ENCODE assay signal across 9 cellular contexts in the genomic region with DNA sequence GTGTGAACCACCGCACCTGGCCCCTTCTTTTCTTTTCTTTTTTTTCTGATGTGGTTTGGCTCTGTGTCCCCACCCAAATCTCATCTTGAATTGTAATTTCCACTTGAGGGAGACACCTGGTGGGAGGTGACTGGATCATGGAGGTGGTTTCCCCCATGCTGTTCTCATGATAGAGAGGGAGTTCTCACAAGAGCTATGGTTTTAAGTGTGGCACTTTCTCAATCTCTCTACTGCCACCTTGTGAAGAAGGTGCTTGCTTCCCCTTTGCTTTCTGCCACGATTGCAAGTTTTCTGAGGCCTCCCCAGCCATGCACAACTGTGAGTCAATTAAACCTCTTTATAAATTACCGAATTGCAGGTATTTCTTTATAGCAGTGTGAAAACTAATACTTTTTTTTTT. TPM values are rescaled to one million over a fixed set of nuclear protein-coding genes. Genes with fewer than 3 reads are reported as not detected.
DNase-seq lines count a peak whose midpoint lies in the region; ATAC-seq, FAIRE-seq and TF ChIP-seq lines count a peak whose summit lies in the region.
"Had no signal": no experiment of that assay in that cellular context is flagged by ENCODE, and none has a peak within 500 bp of the region (broad histone marks: within the 10 kb centered on the region; RNA-seq: fewer than 3 reads in every experiment).

No MANE protein-coding gene starts in this region.

- no peak; the same call in 1 of the 2 replicates for TF ChIP-seq RAD21 in HepG2 (CRISPR knock-in tag; IDR thresholded peaks at IDR 0.05)

- H3K4me3 ChIP-seq in HepG2 (replicated peaks in 1 of 3; ENCODE audit: insufficient read depth in 1 of 3, low read depth in 2 of 3, low read length in 3 of 3): no peak overlapping the region
- H3K4me3 ChIP-seq: skin epidermis had no signal

- H4K20me1 ChIP-seq in HepG2 (ENCODE audit: insufficient read depth, low read length): no peaks in the 10 kb centered on the region

- no peak overlapping the region for H3K9ac ChIP-seq in HepG2 (ENCODE audit: insufficient read depth, low read depth, low read length)

- BruUV-seq in HepG2 (replicated peaks; lab: Mats Ljungman, UMichigan): no TSS peak

- H3K79me2 ChIP-seq in HepG2 (ENCODE audit: insufficient read depth, low read length): no peaks in the 10 kb centered on the region

- POLR2A ChIA-PET in HepG2 (lab: Yijun Ruan, JAX): interaction anchor here (0.6 kb wide), 1 partner anchor 1008 kb away, joined by 3 read pairs; no protein-coding TSS in a partner anchor

- in situ Hi-C loops in HepG2 (cut with HindIII; ENCODE audit: extremely low pct_ligation_motif_present, low pct_unique_long_range_greater_than_20kb): no loop called here

- FAIRE-seq in HepG2 (lab: Jason Lieb, UNC): peak; percentile 80

- intact Hi-C loops in HepG2 (cut with micrococcal nuclease; ENCODE audit: unreplicated experiment): loop anchor here (2.0 kb wide), 1 partner anchor 157 kb away; no protein-coding TSS in a partner anchor

- H3K4me1 ChIP-seq in HepG2 (ENCODE audit: insufficient read depth, low read length): peaks cover 15% of the 10 kb centered on the region

- ATAC-seq in HepG2: no peak
- no peak for ATAC-seq in esophagus mucosa

- H3K27ac ChIP-seq in VCaP (no peak overlapping the region), HepG2 (ENCODE audit: extremely low read length, insufficient read depth, low read length) (no peak overlapping the region)
- H3K27ac ChIP-seq: skin epidermis had no signal

- H3K4me2 ChIP-seq in HepG2 (ENCODE audit: low read depth, low read length): no peak overlapping the region

- CTCF ChIA-PET in HepG2 (lab: Yijun Ruan, JAX; ENCODE audit: low intra/inter-chr PET ratio, low total read pairs): no interaction called here

- no peaks in the 10 kb centered on the region for H3K36me3 ChIP-seq in HepG2 (replicated peaks in 1 of 2; ENCODE audit: control insufficient read depth in 1 of 2, insufficient read depth in 2 of 2, low read length in 2 of 2)

- TF ChIP-seq EP300 in HepG2 (IDR thresholded peaks at IDR 0.05; ENCODE audit: low read depth in 2 of 2, low read length in 2 of 2): no peak
- TF ChIP-seq EP300 in HepG2 (CRISPR knock-in tag; IDR thresholded peaks at IDR 0.05; ENCODE audit: borderline replicate concordance): no peak

- no peaks in the 10 kb centered on the region for H3K9me3 ChIP-seq in HepG2 (ENCODE audit: low read length)

- no peak for TF ChIP-seq POLR2A in HepG2 (IDR thresholded peaks at IDR 0.05; ENCODE audit: insufficient read depth in 1 of 2, low read depth in 2 of 2, low read length in 2 of 2)

- DNase-seq in EH (ENCODE audit: low read depth) (peak; percentile 41), HepG2 (ENCODE audit: low spot score) (peak; percentile 47), GDM1 (lab: John Stamatoyannopoulos, UW) (no peak), NCI-H2029 (lab: John Stamatoyannopoulos, UW) (no peak), GM19240 (ENCODE audit: insufficient read length, low spot score) (no peak)

- peaks cover 0 to 3% of the 10 kb centered on the region in 2 experiments; a peak in 1 of 5 replicates for H3K27me3 ChIP-seq in HepG2 (ENCODE audit: control insufficient read depth in 1 of 2, insufficient read depth in 2 of 2, low read length in 2 of 2)

- TF ChIP-seq CTCF in LNCAP (IDR thresholded peaks at IDR 0.05) (peak; percentile 48), VCaP (conservative IDR thresholded peaks at IDR 0.05) (peak; percentile 79), HepG2 (CRISPR knock-in tag; IDR thresholded peaks at IDR 0.05) (peak; percentile 64)

- WGBS in HepG2 (ENCODE audit: low lambda C conversion rate): 32% methylated on average over 3 of the region's 3 CpGs

- no peak overlapping the region for H2AFZ ChIP-seq in HepG2 (ENCODE audit: low read length)

RNA-seq across cellular contexts. Expression of gene TCN2, which starts 4.9 kb away (rescaled TPM):
- total RNA-seq in HepG2 (2016; rRNA removed; fragmentation: Illumina TruSeq; extraction: Trizol): 0.31 TPM in 1 of 2 replicates, not detected in the other
- total RNA-seq in HepG2 (2016; cell fraction: cytosol; rRNA removed; fragmentation: Illumina TruSeq; extraction: Trizol; ENCODE audit: low read depth): 0.30 TPM in 1 of 2 replicates, not detected in the other
- total RNA-seq in HepG2 (2016; cell fraction: insoluble cytoplasmic fraction; rRNA removed; fragmentation: Illumina TruSeq; extraction: Trizol): 0.15 and 0.45 TPM in 2 replicates
- 0.17 and 0.28 TPM in 2 replicates for total RNA-seq in HepG2 (2016; cell fraction: membrane; rRNA removed; fragmentation: Illumina TruSeq; extraction: Trizol)
- 0.34 and 0.43 TPM in 2 replicates for total RNA-seq in HepG2 (2016; cell fraction: nucleus; rRNA removed; fragmentation: Illumina TruSeq; extraction: Trizol)
- polyA plus RNA-seq in HepG2 (2011; rRNA removed): 0.29 and 0.67 TPM in 2 replicates
- 0.37 and 0.55 TPM in 2 replicates for polyA plus RNA-seq in HepG2 (2011; cell fraction: cytosol; rRNA removed)
- polyA plus RNA-seq in HepG2 (2011; cell fraction: nucleus; rRNA removed): 0.35 and 0.59 TPM in 2 replicates
- 0.40 and 0.61 TPM in 2 replicates for polyA plus RNA-seq in HepG2 (2012)
- 0.06 and 0.10 TPM in 2 replicates for polyA plus RNA-seq in HepG2 (2016; cell fraction: cytosol; fragmentation: Illumina TruSeq; extraction: Trizol; ENCODE audit: low read depth)
- polyA plus RNA-seq in HepG2 (2016; cell fraction: insoluble cytoplasmic fraction; fragmentation: Illumina TruSeq; extraction: Trizol; ENCODE audit: low read depth): 0.20 and 0.21 TPM in 2 replicates
- polyA plus RNA-seq in HepG2 (2016; cell fraction: membrane; fragmentation: Illumina TruSeq; extraction: Trizol; ENCODE audit: low read depth): 0.16 and 0.31 TPM in 2 replicates
- 0.53 and 0.63 TPM in 2 replicates for polyA plus RNA-seq in HepG2 (2016; cell fraction: nucleus; fragmentation: Illumina TruSeq; extraction: Trizol; ENCODE audit: insufficient read depth, low read depth)
- 0.30 and 0.87 TPM in 2 replicates for polyA minus RNA-seq in HepG2 (2011; rRNA and poly(A)+ RNA removed; ENCODE audit: low replicate concordance)
- polyA minus RNA-seq in HepG2 (2011; cell fraction: cytosol; rRNA and poly(A)+ RNA removed): not detected in 2 replicates
- 0.12 TPM in 1 of 2 replicates, not detected in the other for polyA minus RNA-seq in HepG2 (2011; cell fraction: nucleus; rRNA and poly(A)+ RNA removed)
- 3.5 TPM for total RNA-seq in esophagus mucosa

RNA-seq across cellular contexts. Expression of gene PES1, which starts 10.3 kb away (rescaled TPM):
- 94.7 and 111 TPM in 2 replicates for total RNA-seq in HepG2 (2016; rRNA removed; fragmentation: Illumina TruSeq; extraction: Trizol)
- total RNA-seq in HepG2 (2016; cell fraction: cytosol; rRNA removed; fragmentation: Illumina TruSeq; extraction: Trizol; ENCODE audit: low read depth): 23.4 and 23.7 TPM in 2 replicates
- total RNA-seq in HepG2 (2016; cell fraction: insoluble cytoplasmic fraction; rRNA removed; fragmentation: Illumina TruSeq; extraction: Trizol): 106 and 120 TPM in 2 replicates
- total RNA-seq in HepG2 (2016; cell fraction: membrane; rRNA removed; fragmentation: Illumina TruSeq; extraction: Trizol): 37.9 and 40.4 TPM in 2 replicates
- total RNA-seq in HepG2 (2016; cell fraction: nucleus; rRNA removed; fragmentation: Illumina TruSeq; extraction: Trizol): 46.0 and 52.0 TPM in 2 replicates
- polyA plus RNA-seq in HepG2 (2011; rRNA removed): 65.1 and 70.0 TPM in 2 replicates
- 60.6 and 70.4 TPM in 2 replicates for polyA plus RNA-seq in HepG2 (2011; cell fraction: cytosol; rRNA removed)
- polyA plus RNA-seq in HepG2 (2011; cell fraction: nucleus; rRNA removed): 79.4 and 94.0 TPM in 2 replicates
- polyA plus RNA-seq in HepG2 (2012): 40.1 and 42.9 TPM in 2 replicates
- 14.6 and 17.1 TPM in 2 replicates for polyA plus RNA-seq in HepG2 (2016; cell fraction: cytosol; fragmentation: Illumina TruSeq; extraction: Trizol; ENCODE audit: low read depth)
- 110 and 112 TPM in 2 replicates for polyA plus RNA-seq in HepG2 (2016; cell fraction: insoluble cytoplasmic fraction; fragmentation: Illumina TruSeq; extraction: Trizol; ENCODE audit: low read depth)
- 26.4 and 29.2 TPM in 2 replicates for polyA plus RNA-seq in HepG2 (2016; cell fraction: membrane; fragmentation: Illumina TruSeq; extraction: Trizol; ENCODE audit: low read depth)
- polyA plus RNA-seq in HepG2 (2016; cell fraction: nucleus; fragmentation: Illumina TruSeq; extraction: Trizol; ENCODE audit: insufficient read depth, low read depth): 76.3 and 79.7 TPM in 2 replicates
- 210 and 241 TPM in 2 replicates for polyA minus RNA-seq in HepG2 (2011; rRNA and poly(A)+ RNA removed; ENCODE audit: low replicate concordance)
- polyA minus RNA-seq in HepG2 (2011; cell fraction: cytosol; rRNA and poly(A)+ RNA removed): 36.6 and 46.5 TPM in 2 replicates
- 50.9 and 67.1 TPM in 2 replicates for polyA minus RNA-seq in HepG2 (2011; cell fraction: nucleus; rRNA and poly(A)+ RNA removed)
- 55.8 TPM for total RNA-seq in esophagus mucosa

RNA-seq across cellular contexts. Expression of gene GAL3ST1, which starts 27.6 kb away (rescaled TPM):
- total RNA-seq in HepG2 (2016; rRNA removed; fragmentation: Illumina TruSeq; extraction: Trizol): 1.8 and 4.4 TPM in 2 replicates
- 7.9 and 9.7 TPM in 2 replicates for total RNA-seq in HepG2 (2016; cell fraction: cytosol; rRNA removed; fragmentation: Illumina TruSeq; extraction: Trizol; ENCODE audit: low read depth)
- 2.1 and 5.3 TPM in 2 replicates for total RNA-seq in HepG2 (2016; cell fraction: insoluble cytoplasmic fraction; rRNA removed; fragmentation: Illumina TruSeq; extraction: Trizol)
- total RNA-seq in HepG2 (2016; cell fraction: membrane; rRNA removed; fragmentation: Illumina TruSeq; extraction: Trizol): 10.3 and 11.6 TPM in 2 replicates
- 2.7 and 2.8 TPM in 2 replicates for total RNA-seq in HepG2 (2016; cell fraction: nucleus; rRNA removed; fragmentation: Illumina TruSeq; extraction: Trizol)
- polyA plus RNA-seq in HepG2 (2011; rRNA removed): 14.7 and 18.9 TPM in 2 replicates
- 14.3 and 23.4 TPM in 2 replicates for polyA plus RNA-seq in HepG2 (2011; cell fraction: cytosol; rRNA removed)
- 15.8 and 16.9 TPM in 2 replicates for polyA plus RNA-seq in HepG2 (2011; cell fraction: nucleus; rRNA removed)
- polyA plus RNA-seq in HepG2 (2012): 7.5 and 10.2 TPM in 2 replicates
- 16.5 and 18.6 TPM in 2 replicates for polyA plus RNA-seq in HepG2 (2016; cell fraction: cytosol; fragmentation: Illumina TruSeq; extraction: Trizol; ENCODE audit: low read depth)
- polyA plus RNA-seq in HepG2 (2016; cell fraction: insoluble cytoplasmic fraction; fragmentation: Illumina TruSeq; extraction: Trizol; ENCODE audit: low read depth): 4.1 and 5.6 TPM in 2 replicates
- 15.8 and 17.9 TPM in 2 replicates for polyA plus RNA-seq in HepG2 (2016; cell fraction: membrane; fragmentation: Illumina TruSeq; extraction: Trizol; ENCODE audit: low read depth)
- 5.2 and 7.2 TPM in 2 replicates for polyA plus RNA-seq in HepG2 (2016; cell fraction: nucleus; fragmentation: Illumina TruSeq; extraction: Trizol; ENCODE audit: insufficient read depth, low read depth)
- 17.8 TPM in 1 of 2 replicates, not detected in the other for polyA minus RNA-seq in HepG2 (2011; rRNA and poly(A)+ RNA removed; ENCODE audit: low replicate concordance)
- 7.8 and 8.0 TPM in 2 replicates for polyA minus RNA-seq in HepG2 (2011; cell fraction: cytosol; rRNA and poly(A)+ RNA removed)
- 2.3 and 2.6 TPM in 2 replicates for polyA minus RNA-seq in HepG2 (2011; cell fraction: nucleus; rRNA and poly(A)+ RNA removed)
- not detected for total RNA-seq in esophagus mucosa

RNA-seq across cellular contexts. Expression of gene SLC35E4, which starts 33.5 kb away (rescaled TPM):
- total RNA-seq in HepG2 (2016; rRNA removed; fragmentation: Illumina TruSeq; extraction: Trizol) (0.15 TPM in 1 of 2 replicates, not detected in the other), esophagus mucosa (2.0 TPM)
- total RNA-seq in HepG2 (2016; cell fraction: cytosol; rRNA removed; fragmentation: Illumina TruSeq; extraction: Trizol; ENCODE audit: low read depth): 0.09 TPM in 1 of 2 replicates, not detected in the other
- total RNA-seq in HepG2 (2016; cell fraction: insoluble cytoplasmic fraction; rRNA removed; fragmentation: Illumina TruSeq; extraction: Trizol): 0.13 TPM in 1 of 2 replicates, not detected in the other
- total RNA-seq in HepG2 (2016; cell fraction: membrane; rRNA removed; fragmentation: Illumina TruSeq; extraction: Trizol): 0.14 TPM in 1 of 2 replicates, not detected in the other
- 0.12 and 0.16 TPM in 2 replicates for total RNA-seq in HepG2 (2016; cell fraction: nucleus; rRNA removed; fragmentation: Illumina TruSeq; extraction: Trizol)
- polyA plus RNA-seq in HepG2 (2011; rRNA removed): 0.07 and 0.13 TPM in 2 replicates
- polyA plus RNA-seq in HepG2 (2011; cell fraction: cytosol; rRNA removed): 0.09 and 0.17 TPM in 2 replicates
- polyA plus RNA-seq in HepG2 (2011; cell fraction: nucleus; rRNA removed): 0.10 TPM in 1 of 2 replicates, not detected in the other
- polyA plus RNA-seq in HepG2 (2012): 0.07 and 0.08 TPM in 2 replicates
- polyA plus RNA-seq in HepG2 (2016; cell fraction: cytosol; fragmentation: Illumina TruSeq; extraction: Trizol; ENCODE audit: low read depth): not detected in 2 replicates
- 0.09 TPM in 1 of 2 replicates, not detected in the other for polyA plus RNA-seq in HepG2 (2016; cell fraction: insoluble cytoplasmic fraction; fragmentation: Illumina TruSeq; extraction: Trizol; ENCODE audit: low read depth)
- 0.06 TPM in 1 of 2 replicates, not detected in the other for polyA plus RNA-seq in HepG2 (2016; cell fraction: membrane; fragmentation: Illumina TruSeq; extraction: Trizol; ENCODE audit: low read depth)
- 0.33 TPM in 1 of 2 replicates, not detected in the other for polyA plus RNA-seq in HepG2 (2016; cell fraction: nucleus; fragmentation: Illumina TruSeq; extraction: Trizol; ENCODE audit: insufficient read depth, low read depth)
- 0.12 and 3.3 TPM in 2 replicates for polyA minus RNA-seq in HepG2 (2011; rRNA and poly(A)+ RNA removed; ENCODE audit: low replicate concordance)
- polyA minus RNA-seq in HepG2 (2011; cell fraction: cytosol; rRNA and poly(A)+ RNA removed): 0.18 TPM in 1 of 2 replicates, not detected in the other
- not detected in 2 replicates for polyA minus RNA-seq in HepG2 (2011; cell fraction: nucleus; rRNA and poly(A)+ RNA removed)

RNA-seq across cellular contexts. Expression of gene SEC14L6, which starts 55.5 kb away (rescaled TPM):
- total RNA-seq in HepG2 (2016; rRNA removed; fragmentation: Illumina TruSeq; extraction: Trizol) (0.09 and 0.11 TPM in 2 replicates), esophagus mucosa (not detected)
- total RNA-seq in HepG2 (2016; cell fraction: cytosol; rRNA removed; fragmentation: Illumina TruSeq; extraction: Trizol; ENCODE audit: low read depth): not detected in 2 replicates
- total RNA-seq in HepG2 (2016; cell fraction: insoluble cytoplasmic fraction; rRNA removed; fragmentation: Illumina TruSeq; extraction: Trizol): 0.04 and 0.09 TPM in 2 replicates
- 0.17 and 0.19 TPM in 2 replicates for total RNA-seq in HepG2 (2016; cell fraction: membrane; rRNA removed; fragmentation: Illumina TruSeq; extraction: Trizol)
- 0.16 and 0.34 TPM in 2 replicates for total RNA-seq in HepG2 (2016; cell fraction: nucleus; rRNA removed; fragmentation: Illumina TruSeq; extraction: Trizol)
- 9.3 and 13.7 TPM in 2 replicates for polyA plus RNA-seq in HepG2 (2011; rRNA removed)
- 4.5 and 7.7 TPM in 2 replicates for polyA plus RNA-seq in HepG2 (2011; cell fraction: cytosol; rRNA removed)
- polyA plus RNA-seq in HepG2 (2011; cell fraction: nucleus; rRNA removed): 19.8 and 19.9 TPM in 2 replicates
- polyA plus RNA-seq in HepG2 (2012): 4.9 and 5.3 TPM in 2 replicates
- 0.11 TPM in 1 of 2 replicates, not detected in the other for polyA plus RNA-seq in HepG2 (2016; cell fraction: cytosol; fragmentation: Illumina TruSeq; extraction: Trizol; ENCODE audit: low read depth)
- 0.13 and 0.31 TPM in 2 replicates for polyA plus RNA-seq in HepG2 (2016; cell fraction: insoluble cytoplasmic fraction; fragmentation: Illumina TruSeq; extraction: Trizol; ENCODE audit: low read depth)
- polyA plus RNA-seq in HepG2 (2016; cell fraction: membrane; fragmentation: Illumina TruSeq; extraction: Trizol; ENCODE audit: low read depth): 0.05 and 0.07 TPM in 2 replicates
- 0.21 and 0.25 TPM in 2 replicates for polyA plus RNA-seq in HepG2 (2016; cell fraction: nucleus; fragmentation: Illumina TruSeq; extraction: Trizol; ENCODE audit: insufficient read depth, low read depth)
- polyA minus RNA-seq in HepG2 (2011; rRNA and poly(A)+ RNA removed; ENCODE audit: low replicate concordance): 6.8 TPM in 1 of 2 replicates, not detected in the other
- polyA minus RNA-seq in HepG2 (2011; cell fraction: cytosol; rRNA and poly(A)+ RNA removed): 0.79 and 4.5 TPM in 2 replicates
- 3.6 and 5.5 TPM in 2 replicates for polyA minus RNA-seq in HepG2 (2011; cell fraction: nucleus; rRNA and poly(A)+ RNA removed)

Comparison
In these comparisons a context has a peak if more than half of its experiments do, and no peak if none do; other contexts are left out.
1. DNase-seq: peak in EH (single experiment) and HepG2 (single experiment); none in GDM1 (single experiment), NCI-H2029 (single experiment) and GM19240 (single experiment).
2. Peak in every context shown above with its lines, with median percentiles within 50 percentile points of each other: CTCF ChIP-seq.